16 cellular contexts compared by ENCODE assay signal in the genomic region with DNA sequence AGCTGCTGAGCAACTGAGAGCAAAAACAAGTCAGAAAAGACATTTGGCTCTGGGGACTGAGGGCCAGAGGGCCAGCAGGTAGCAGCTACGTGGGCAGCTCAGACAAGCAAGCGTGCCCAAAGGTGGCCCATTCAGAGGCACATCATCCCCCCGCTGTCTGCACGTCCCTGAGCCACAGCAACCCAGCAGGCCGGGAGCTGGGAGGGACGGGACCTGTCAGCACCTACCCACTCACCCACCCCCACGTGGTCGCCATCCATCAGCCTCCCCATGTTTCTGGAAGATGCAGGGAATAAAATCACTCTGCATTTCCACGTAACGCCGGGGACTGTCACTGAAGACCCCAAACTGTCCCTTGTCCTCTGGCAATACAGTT.
"Had no signal": no experiment of that assay in that cellular context is flagged by ENCODE, and none has a peak within 500 bp of the region (broad histone marks: within the 10 kb centered on the region; RNA-seq: fewer than 3 reads in every experiment).

No MANE protein-coding gene starts in this region.

- H3K36me3 Mint-ChIP-seq: mesothelial cell of epicardium had no signal

- H3K4me3 Mint-ChIP-seq: activated naive CD4-positive, alpha-beta T cell treated with anti-CD3 and anti-CD28 coated beads for 36 hours; activated naive CD8-positive, alpha-beta T cell treated with anti-CD3 and anti-CD28 coated beads, Interleukin-2, amount 50 U/mL, for 24 hours; mesothelial cell of epicardium; T-helper 2 cell treated with Interferon-gamma antibody and Interleukin-4, amounts not matched to agents 5 μg/mL and 100 μg/mL, for 36 hours had no signal

- H3K27me3 ChIP-seq: dorsolateral prefrontal cortex, tibial nerve had no signal

- H3K9me3 ChIP-seq: left lung, tibial nerve had no signal

- H3K27ac Mint-ChIP-seq: activated naive CD4-positive, alpha-beta T cell treated with anti-CD3 and anti-CD28 coated beads for 36 hours; activated naive CD8-positive, alpha-beta T cell treated with anti-CD3 and anti-CD28 coated beads, Interleukin-2, amount 50 U/mL, for 24 hours; activated T-helper 2 cell treated with anti-CD3 and anti-CD28 coated beads, Interferon-gamma antibody, Interleukin-2, Interleukin-4, amounts not matched to agents 10 μg/mL and 5 μg/mL and 100 μg/mL, durations not matched to agents 14 hours and 24 hours and 36 hours; mesothelial cell of epicardium; T-helper 2 cell treated with Interferon-gamma antibody and Interleukin-4, amounts not matched to agents 5 μg/mL and 100 μg/mL, for 36 hours had no signal

- DNase-seq: activated CD4-positive, alpha-beta T cell treated with anti-CD3 and anti-CD28 coated beads, Interleukin-2, amount 50 U/mL, for 1 hour; activated naive CD4-positive, alpha-beta T cell treated with anti-CD3 and anti-CD28 coated beads for 36 hours; activated naive CD8-positive, alpha-beta T cell treated with anti-CD3 and anti-CD28 coated beads, Interleukin-2, amount 50 U/mL, for 24 hours; activated T-cell treated with anti-CD3 and anti-CD28 coated beads, Interleukin-2, amount 50 U/mL, for 1 hour; left lung; stimulated activated CD4-positive, alpha-beta T cell treated with anti-CD3 and anti-CD28 coated beads, Interleukin-15, amount 100 ng/mL, for 24 hours; stimulated activated CD4-positive, alpha-beta T cell treated with anti-CD3 and anti-CD28 coated beads, Interleukin-4, amount 100 ng/mL, for 24 hours; stimulated activated naive CD4-positive, alpha-beta T cell; SW 1271 had no signal

- H3K4me1 Mint-ChIP-seq: activated naive CD8-positive, alpha-beta T cell treated with anti-CD3 and anti-CD28 coated beads, Interleukin-2, amount 50 U/mL, for 24 hours had no signal

- H3K9me3 Mint-ChIP-seq: activated naive CD4-positive, alpha-beta T cell treated with anti-CD3 and anti-CD28 coated beads for 36 hours; activated naive CD8-positive, alpha-beta T cell treated with anti-CD3 and anti-CD28 coated beads, Interleukin-2, amount 50 U/mL, for 24 hours; activated T-helper 2 cell treated with anti-CD3 and anti-CD28 coated beads, Interferon-gamma antibody, Interleukin-2, Interleukin-4, amounts not matched to agents 10 μg/mL and 5 μg/mL and 100 μg/mL, durations not matched to agents 14 hours and 24 hours and 36 hours; mesothelial cell of epicardium; T-helper 2 cell treated with Interferon-gamma antibody and Interleukin-4, amounts not matched to agents 5 μg/mL and 100 μg/mL, for 36 hours had no signal

- H3K27ac ChIP-seq: dorsolateral prefrontal cortex, left lung, skin epidermis, tibial nerve had no signal

- H3K4me1 ChIP-seq: left lung, tibial nerve had no signal

- ATAC-seq: activated naive CD8-positive, alpha-beta T cell treated with anti-CD3 and anti-CD28 coated beads, Interleukin-2, amount 50 U/mL, for 24 hours; esophagus mucosa; left lung had no signal

- H3K4me3 ChIP-seq: dorsolateral prefrontal cortex, left lung, skin epidermis, tibial nerve had no signal

- H3K36me3 ChIP-seq: left lung, tibial nerve had no signal
